ENCODE assay signal across 33 cellular contexts in the genomic region with DNA sequence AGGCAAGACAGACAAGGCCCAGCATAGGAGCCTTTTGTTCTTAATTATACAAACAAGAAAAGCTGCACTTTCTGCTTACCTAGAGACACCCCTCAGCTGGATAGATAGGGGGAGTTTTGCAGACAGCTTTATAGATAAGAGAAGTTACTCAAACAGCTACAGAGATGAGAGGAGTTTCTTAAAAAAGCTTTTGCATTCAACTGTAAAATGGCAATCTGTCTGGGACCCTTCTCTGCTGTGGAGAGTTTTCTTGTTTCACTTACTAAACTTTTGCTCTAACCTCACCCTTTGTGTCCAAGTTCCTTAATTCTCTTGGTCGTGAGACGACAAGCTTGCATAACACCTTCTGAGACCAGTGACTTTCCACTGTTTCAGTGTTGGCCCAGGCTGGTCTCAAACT.
DNase-seq lines count a peak whose midpoint lies in the region; ATAC-seq and TF ChIP-seq lines count a peak whose summit lies in the region.
"Had no signal": no experiment of that assay in that cellular context is flagged by ENCODE, and none has a peak within 500 bp of the region (broad histone marks: within the 10 kb centered on the region; RNA-seq: fewer than 3 reads in every experiment).

No MANE protein-coding gene starts in this region.

- no peak overlapping the region for H3K9ac ChIP-seq in PC-3 (ENCODE audit: low read length)

- H3K4me1 ChIP-seq in upper lobe of right lung (no peaks in the 10 kb centered on the region), suprapubic skin (no peaks in the 10 kb centered on the region), PC-3 (ENCODE audit: insufficient read depth, low read length) (no peaks in the 10 kb centered on the region)
- H3K4me1 ChIP-seq: adrenal gland, heart right ventricle, prostate gland, sigmoid colon, SJSA1, stomach had no signal

- ATAC-seq in HG02885 (IDR thresholded peaks at IDR 0.05; ENCODE audit: poor library complexity, unreplicated experiment) (peak; percentile 57), upper lobe of right lung (peak; percentile 21), PC-3 (no peak)
- ATAC-seq: activated CD8-positive, alpha-beta memory T cell treated with anti-CD3 and anti-CD28 coated beads, Interleukin-2, amount 10 ng/mL, durations not matched to agents 7 days and 5 days; activated T-cell treated with anti-CD3 and anti-CD28 coated beads, Interleukin-2, amount 50 U/mL, for 72 hours; HCT116; heart right ventricle; HepG2; left cardiac atrium; Panc1; T-helper 17 cell had no signal

- H3K79me2 ChIP-seq in PC-3 (ENCODE audit: low read length), result no peaks in the 10 kb centered on the region

- peak; percentile 1 for DNase-seq in SIG-M5 treated with dmso at 0.1 percent for 504 hours (lab: John Stamatoyannopoulos, UW; ENCODE audit: unreplicated experiment)
- no peak for DNase-seq in SIG-M5 (lab: John Stamatoyannopoulos, UW)
- peak; percentile 13 for DNase-seq in NOMO-1 treated with dmso at 0.1 percent for 144 hours (lab: John Stamatoyannopoulos, UW; ENCODE audit: unreplicated experiment)
- no peak for DNase-seq in upper lobe of right lung
- DNase-seq in suprapubic skin (ENCODE audit: low spot score in 2 of 2), result no peak
- DNase-seq in AG08396 (ENCODE audit: low spot score), result no peak
- no peak for DNase-seq in PC-3
- DNase-seq: activated CD4-positive, alpha-beta T cell treated with anti-CD3 and anti-CD28 coated beads, Interleukin-2, amount 10 ng/mL, durations not matched to agents 24 days and 14 days; activated CD8-positive, alpha-beta memory T cell treated with anti-CD3 and anti-CD28 coated beads, Interleukin-2, amount 10 ng/mL, durations not matched to agents 7 days and 5 days; activated naive CD4-positive, alpha-beta T cell treated with Interleukin-2 at 50 U/mL for 16 hours; activated T-cell treated with anti-CD3 and anti-CD28 coated beads, Interleukin-2, amount 50 U/mL, for 72 hours; adrenal gland; CD8-positive, alpha-beta memory T cell; DMS153; effector memory CD4-positive, alpha-beta T cell; foreskin fibroblast; heart right ventricle; left cardiac atrium; NCI-H1105; NCI-H1930; NCI-H2227 treated with DMSO at 0.1 percent for 48 hours; NCI-H774; sigmoid colon; stomach; T-helper 17 cell; trophoblast cell had no signal

- TF ChIP-seq POLR2A in suprapubic skin (IDR thresholded peaks at IDR 0.05), result no peak

- no peak overlapping the region for H3K4me2 ChIP-seq in PC-3 (ENCODE audit: low read length)

- CTCF ChIA-PET in PC-3 (lab: Charles Lee), result no interaction called here

- H3F3A ChIP-seq in PC-3 (ENCODE audit: low read length, unreplicated experiment), result no peaks in the 10 kb centered on the region

- no peaks in the 10 kb centered on the region for H4K20me1 ChIP-seq in PC-3 (ENCODE audit: low read length)

- no peaks in the 10 kb centered on the region for H3K9me2 ChIP-seq in PC-3 (replicated peaks; ENCODE audit: low read length)

- no peaks in the 10 kb centered on the region for H3K27me3 ChIP-seq in upper lobe of right lung
- H3K27me3 ChIP-seq in suprapubic skin, result no peaks in the 10 kb centered on the region
- no peaks in the 10 kb centered on the region for H3K27me3 ChIP-seq in PC-3 (ENCODE audit: low read length)
- H3K27me3 ChIP-seq: adrenal gland, heart right ventricle, neutrophil, sigmoid colon, SJSA1, stomach had no signal

- POLR2A ChIA-PET in PC-3 (lab: Charles Lee; ENCODE audit: unreplicated experiment), result no interaction called here

- intact Hi-C loops in upper lobe of right lung (cut with DNase I) (no loop called here), PC-3 (cut with micrococcal nuclease) (no loop called here)

- WGBS in suprapubic skin, result 83% methylated on average over 2 of the region's 2 CpGs

- H2AFZ ChIP-seq in PC-3 (ENCODE audit: low read length), result no peak overlapping the region

- no peak for TF ChIP-seq CTCF in upper lobe of right lung (IDR thresholded peaks at IDR 0.05)
- no peak for TF ChIP-seq CTCF in suprapubic skin (IDR thresholded peaks at IDR 0.05)
- no peak for TF ChIP-seq CTCF in PC-3 (conservative IDR thresholded peaks at IDR 0.05; ENCODE audit: low read depth, low read length)

- no peak overlapping the region for H3K27ac ChIP-seq in upper lobe of right lung
- no peak overlapping the region for H3K27ac ChIP-seq in suprapubic skin
- H3K27ac ChIP-seq in PC-3 (ENCODE audit: low read length), result no peak overlapping the region
- H3K27ac ChIP-seq: adrenal gland, heart right ventricle, neutrophil, prostate gland, sigmoid colon, SJSA1, stomach had no signal

- H3K9me3 ChIP-seq in upper lobe of right lung, result no peaks in the 10 kb centered on the region
- no peaks in the 10 kb centered on the region for H3K9me3 ChIP-seq in suprapubic skin
- no peaks in the 10 kb centered on the region for H3K9me3 ChIP-seq in PC-3 (ENCODE audit: low read length)
- H3K9me3 ChIP-seq: adrenal gland, neutrophil, prostate gland, sigmoid colon, SJSA1, stomach had no signal

- H3K4me3 ChIP-seq in upper lobe of right lung (no peak overlapping the region), suprapubic skin (no peak overlapping the region), PC-3 (ENCODE audit: low read length) (no peak overlapping the region)
- H3K4me3 ChIP-seq: adrenal gland, heart right ventricle, prostate gland, sigmoid colon, SJSA1, stomach had no signal

- no peak for TF ChIP-seq EP300 in suprapubic skin (IDR thresholded peaks at IDR 0.05)

- no peaks in the 10 kb centered on the region for H3K36me3 ChIP-seq in upper lobe of right lung
- no peaks in the 10 kb centered on the region for H3K36me3 ChIP-seq in suprapubic skin
- no peaks in the 10 kb centered on the region for H3K36me3 ChIP-seq in PC-3 (ENCODE audit: low read depth, low read length)
- H3K36me3 ChIP-seq: adrenal gland, heart right ventricle, neutrophil, prostate gland, sigmoid colon, SJSA1, stomach had no signal

- BruUV-seq in PC-3 (replicated peaks; lab: Mats Ljungman, UMichigan), result no TSS peak

Comparison
In these comparisons a context has a peak if more than half of its experiments do, and no peak if none do; other contexts are left out.
1. DNase-seq: peak in SIG-M5 treated with dmso at 0.1 percent for 504 hours (single experiment) and NOMO-1 treated with dmso at 0.1 percent for 144 hours (single experiment); none in SIG-M5 (single experiment), upper lobe of right lung (single experiment), suprapubic skin (0 of 2), AG08396 (single experiment) and PC-3 (single experiment).